13 cellular contexts compared by ENCODE assay signal in genomic region chr11:5922749-5923426, GRCh38. TPM values are rescaled to one million over a fixed set of nuclear protein-coding genes. Genes with fewer than 3 reads are reported as not detected.
DNase-seq lines count a peak whose midpoint lies in the region; ATAC-seq and TF ChIP-seq lines count a peak whose summit lies in the region.
"Had no signal": no experiment of that assay in that cellular context is flagged by ENCODE, and none has a peak within 500 bp of the region (broad histone marks: within the 10 kb centered on the region; RNA-seq: fewer than 3 reads in every experiment).

No MANE protein-coding gene starts in this region.

- H3K9me3 Mint-ChIP-seq in activated T-helper 17 cell treated with anti-CD3 and anti-CD28 coated beads, Interleukin-2, amount 50 U/mL, for 72 hours = peaks cover 6% of the 10 kb centered on the region

- no peaks in the 10 kb centered on the region for H3K4me1 Mint-ChIP-seq in activated T-helper 17 cell treated with anti-CD3 and anti-CD28 coated beads, Interleukin-2, amount 50 U/mL, for 72 hours
- H3K4me1 Mint-ChIP-seq: immature natural killer cell had no signal

- no peak overlapping the region for H3K4me3 Mint-ChIP-seq in activated T-helper 17 cell treated with anti-CD3 and anti-CD28 coated beads, Interleukin-2, amount 50 U/mL, for 72 hours
- H3K4me3 Mint-ChIP-seq: immature natural killer cell had no signal

- no peaks in the 10 kb centered on the region for H3K27me3 Mint-ChIP-seq in activated T-helper 17 cell treated with anti-CD3 and anti-CD28 coated beads, Interleukin-2, amount 50 U/mL, for 72 hours

- intact Hi-C loops in aorta (cut with DNase I) = no loop called here

- H3K27ac ChIP-seq in aorta (ENCODE audit: low read depth in 1 of 2, low read length in 2 of 2) = no peak overlapping the region

- DNase-seq in GM12864 (ENCODE audit: low read depth) (peak; percentile 25), SW 1271 (lab: John Stamatoyannopoulos, UW) (no peak), aorta (no peak), NCI-H524 treated with DMSO at 0.1 percent for 48 hours (lab: John Stamatoyannopoulos, UW) (no peak), dermis blood vessel endothelial cell (no peak)
- DNase-seq: GF-D8, immature natural killer cell, small intestine had no signal

- H3K4me1 ChIP-seq in aorta (ENCODE audit: control insufficient read depth in 1 of 2, insufficient read depth in 2 of 2, low read length in 2 of 2) = no peaks in the 10 kb centered on the region

- H3K36me3 ChIP-seq in aorta (ENCODE audit: control insufficient read depth in 1 of 2, insufficient read depth in 2 of 2, low read length in 1 of 2) = no peaks in the 10 kb centered on the region

- H3K4me3 ChIP-seq in GM12864 (ENCODE audit: low read depth, low read length) = no peak overlapping the region
- H3K4me3 ChIP-seq in aorta (ENCODE audit: low read length in 2 of 2) = no peak overlapping the region

- no peak overlapping the region for H3K27ac Mint-ChIP-seq in activated T-helper 17 cell treated with anti-CD3 and anti-CD28 coated beads, Interleukin-2, amount 50 U/mL, for 72 hours
- H3K27ac Mint-ChIP-seq: immature natural killer cell had no signal

- TF ChIP-seq CTCF in GM12864 (IDR thresholded peaks at IDR 0.05; ENCODE audit: low read depth, low read length, missing control alignments) = no peak

- H3K27me3 ChIP-seq in aorta (ENCODE audit: control insufficient read depth in 1 of 2, insufficient read depth in 2 of 2, low read length in 1 of 2) = no peaks in the 10 kb centered on the region

- 54 to 72% methylated on average over 2 of the region's 2 CpGs for WGBS in aorta, 2 donors

- peaks cover 5% of the 10 kb centered on the region for H3K9me3 ChIP-seq in aorta (ENCODE audit: control insufficient read depth, low read length)

- ATAC-seq in GM19452 (IDR thresholded peaks at IDR 0.05; ENCODE audit: unreplicated experiment) (peak; percentile 78), HG03097 (IDR thresholded peaks at IDR 0.05; ENCODE audit: low FRiP score, unreplicated experiment) (peak; percentile 86), aorta (ENCODE audit: low FRiP score) (no peak)
- ATAC-seq in activated T-helper 17 cell treated with anti-CD3 and anti-CD28 coated beads, Interleukin-2, amount 50 U/mL, for 72 hours (replicated peaks) = peak; percentile 96

- no peaks in the 10 kb centered on the region for H3K36me3 Mint-ChIP-seq in activated T-helper 17 cell treated with anti-CD3 and anti-CD28 coated beads, Interleukin-2, amount 50 U/mL, for 72 hours (ENCODE audit: low read depth)
- H3K36me3 Mint-ChIP-seq: immature natural killer cell had no signal

RNA-seq across cellular contexts. Expression of gene OR56A3, which starts 19.2 kb away (rescaled TPM):
- not detected for total RNA-seq in activated T-helper 17 cell treated with anti-CD3 and anti-CD28 coated beads, Interleukin-2, amount 50 U/mL, for 72 hours
- total RNA-seq in aorta (not detected), dermis blood vessel endothelial cell (not detected in 2 replicates)
- not detected for polyA plus RNA-seq in aorta
- total RNA-seq: cardiac septum; T-helper 2 cell treated with Interferon-gamma antibody and Interleukin-4, amounts not matched to agents 100 ng/mL and 5 ng/mL, for 36 hours had no signal
- polyA plus RNA-seq: immature natural killer cell, small intestine had no signal

RNA-seq across cellular contexts. Expression of gene OR52E5, which starts 29.9 kb away (rescaled TPM):
- total RNA-seq in activated T-helper 17 cell treated with anti-CD3 and anti-CD28 coated beads, Interleukin-2, amount 50 U/mL, for 72 hours = not detected
- total RNA-seq in aorta = not detected
- not detected for polyA plus RNA-seq in aorta
- not detected in 2 replicates for total RNA-seq in dermis blood vessel endothelial cell
- total RNA-seq: cardiac septum; T-helper 2 cell treated with Interferon-gamma antibody and Interleukin-4, amounts not matched to agents 100 ng/mL and 5 ng/mL, for 36 hours had no signal
- polyA plus RNA-seq: immature natural killer cell, small intestine had no signal

RNA-seq across cellular contexts. Expression of gene OR52E4, which starts 42.5 kb away (rescaled TPM):
- not detected for total RNA-seq in activated T-helper 17 cell treated with anti-CD3 and anti-CD28 coated beads, Interleukin-2, amount 50 U/mL, for 72 hours
- total RNA-seq in aorta (not detected), dermis blood vessel endothelial cell (not detected in 2 replicates)
- not detected for polyA plus RNA-seq in aorta
- total RNA-seq: cardiac septum; T-helper 2 cell treated with Interferon-gamma antibody and Interleukin-4, amounts not matched to agents 100 ng/mL and 5 ng/mL, for 36 hours had no signal
- polyA plus RNA-seq: immature natural killer cell, small intestine had no signal

RNA-seq across cellular contexts. Expression of gene OR56A5, which starts 45.4 kb away (rescaled TPM):
- not detected for total RNA-seq in activated T-helper 17 cell treated with anti-CD3 and anti-CD28 coated beads, Interleukin-2, amount 50 U/mL, for 72 hours
- total RNA-seq in aorta = not detected
- not detected for polyA plus RNA-seq in aorta
- not detected in 2 replicates for total RNA-seq in dermis blood vessel endothelial cell
- total RNA-seq: cardiac septum; T-helper 2 cell treated with Interferon-gamma antibody and Interleukin-4, amounts not matched to agents 100 ng/mL and 5 ng/mL, for 36 hours had no signal
- polyA plus RNA-seq: immature natural killer cell, small intestine had no signal
